ENCODE assay signal across 2 cellular contexts in genomic region chr1:227541796-227542152, GRCh38.
TF ChIP-seq lines count a peak whose summit lies in the region.

No MANE protein-coding gene starts in this region.

TF ChIP-seq in HCT116, 20 proteins besides CTCF, POLR2A, EP300 and RAD21 (continued from another document):
- TF ChIP-seq MAX (IDR thresholded peaks at IDR 0.05) (no peak), REST (IDR thresholded peaks at IDR 0.05; ENCODE audit: low read depth) (no peak), ELF1 (IDR thresholded peaks at IDR 0.05; ENCODE audit: borderline replicate concordance, low read depth) (no peak), SP1 (IDR thresholded peaks at IDR 0.05; ENCODE audit: low read depth) (no peak), CEBPB (IDR thresholded peaks at IDR 0.05; ENCODE audit: low read depth) (no peak), ZFX (IDR thresholded peaks at IDR 0.05) (no peak), CBX3 (IDR thresholded peaks at IDR 0.05; ENCODE audit: low read depth) (no peak)

TF ChIP-seq in WTC11, 78 proteins besides CTCF, POLR2A, EP300 and RAD21 (continued from another document):
- TF ChIP-seq ARID4B (CRISPR knock-in tag; IDR thresholded peaks at IDR 0.05; ENCODE audit: borderline replicate concordance) (no peak), ZNF281 (CRISPR knock-in tag; IDR thresholded peaks at IDR 0.05) (peak; percentile 14; the same call in 1 of the 2 replicates), FOXJ3 (CRISPR knock-in tag; IDR thresholded peaks at IDR 0.05; ENCODE audit: borderline replicate concordance) (no peak), ZNF423 (CRISPR knock-in tag; IDR thresholded peaks at IDR 0.05) (no peak)
